ENCODE assay signal across 15 cellular contexts in genomic region chr14:68255697-68256178, GRCh38.
DNase-seq lines count a peak whose midpoint lies in the region; ATAC-seq, FAIRE-seq and TF ChIP-seq lines count a peak whose summit lies in the region.
"Had no signal": no experiment of that assay in that cellular context is flagged by ENCODE, and none has a peak within 500 bp of the region (broad histone marks: within the 10 kb centered on the region; RNA-seq: fewer than 3 reads in every experiment).

No MANE protein-coding gene starts in this region.

- FAIRE-seq in astrocyte (lab: Jason Lieb, UNC) (no peak), RCC 7860 (lab: Jason Lieb, UNC) (no peak)

- DNase-seq in activated naive CD8-positive, alpha-beta T cell treated with anti-CD3 and anti-CD28 coated beads, Interleukin-2, amount 50 U/mL, for 24 hours, result no peak
- DNase-seq in astrocyte (ENCODE audit: low read depth) (peak; percentile 91), kidney glomerular epithelial cell (lab: John Stamatoyannopoulos, UW) (peak; percentile 29), NCI-H2107 (lab: John Stamatoyannopoulos, UW) (no peak), anterior cingulate cortex (lab: John Stamatoyannopoulos, UW) (no peak), RCC 7860 (ENCODE audit: low spot score) (no peak)
- no peak for DNase-seq in activated CD4-positive, alpha-beta T cell treated with anti-CD3 and anti-CD28 coated beads for 4 hours
- DNase-seq: caudate nucleus, gastrocnemius medialis, left lung, NCI-H1436, T-helper 9 cell had no signal

- H4K20me1 ChIP-seq in astrocyte (ENCODE audit: insufficient read depth, low read length), result no peaks in the 10 kb centered on the region

- no peak for ATAC-seq in activated naive CD8-positive, alpha-beta T cell treated with anti-CD3 and anti-CD28 coated beads, Interleukin-2, amount 50 U/mL, for 24 hours
- ATAC-seq: gastrocnemius medialis, left lung had no signal

- H3K9ac ChIP-seq in astrocyte (ENCODE audit: low read length), result no peak overlapping the region

- H3K27ac Mint-ChIP-seq in activated naive CD8-positive, alpha-beta T cell, result peak overlapping the region; percentile 16
- H3K27ac Mint-ChIP-seq in activated naive CD8-positive, alpha-beta T cell treated with anti-CD3 and anti-CD28 coated beads, Interleukin-2, amount 50 U/mL, for 24 hours, result no peak overlapping the region
- no peak overlapping the region for H3K27ac Mint-ChIP-seq in astrocyte (ENCODE audit: unreplicated experiment)

- no peaks in the 10 kb centered on the region for H3K9me3 ChIP-seq in astrocyte (ENCODE audit: insufficient read depth, low read depth, low read length)
- H3K9me3 ChIP-seq: gastrocnemius medialis, left lung, tibial nerve had no signal

- no peak overlapping the region for H3K27ac ChIP-seq in astrocyte (ENCODE audit: low read depth, low read length)
- H3K27ac ChIP-seq: gastrocnemius medialis, HL-60, left lung, tibial nerve had no signal

- no peak for TF ChIP-seq CTCF in astrocyte (IDR thresholded peaks at IDR 0.05; ENCODE audit: insufficient read depth, low read depth, low read length)

- H3K27me3 ChIP-seq in astrocyte (ENCODE audit: insufficient read depth, low read length), result no peaks in the 10 kb centered on the region
- H3K27me3 ChIP-seq: gastrocnemius medialis, left lung, tibial nerve had no signal

- peaks cover 60% of the 10 kb centered on the region for H3K4me1 Mint-ChIP-seq in activated naive CD8-positive, alpha-beta T cell (ENCODE audit: low read depth)
- peaks cover 60% of the 10 kb centered on the region for H3K4me1 Mint-ChIP-seq in activated naive CD8-positive, alpha-beta T cell treated with anti-CD3 and anti-CD28 coated beads, Interleukin-2, amount 50 U/mL, for 24 hours
- H3K4me1 Mint-ChIP-seq in astrocyte (ENCODE audit: low read depth, unreplicated experiment), result peaks cover 29% of the 10 kb centered on the region

- peak overlapping the region; percentile 28 for H3K4me2 ChIP-seq in astrocyte (ENCODE audit: low read length)

- H3K27me3 Mint-ChIP-seq in activated naive CD8-positive, alpha-beta T cell, result no peaks in the 10 kb centered on the region
- H3K27me3 Mint-ChIP-seq in activated naive CD8-positive, alpha-beta T cell treated with anti-CD3 and anti-CD28 coated beads, Interleukin-2, amount 50 U/mL, for 24 hours, result no peaks in the 10 kb centered on the region
- no peaks in the 10 kb centered on the region for H3K27me3 Mint-ChIP-seq in astrocyte (ENCODE audit: low read depth, unreplicated experiment)

- H3K36me3 ChIP-seq in astrocyte (ENCODE audit: insufficient read depth, low read length), result no peaks in the 10 kb centered on the region
- H3K36me3 ChIP-seq: gastrocnemius medialis, left lung, tibial nerve had no signal

- H3K36me3 Mint-ChIP-seq in activated naive CD8-positive, alpha-beta T cell, result peaks cover 2% of the 10 kb centered on the region
- H3K36me3 Mint-ChIP-seq in activated naive CD8-positive, alpha-beta T cell treated with anti-CD3 and anti-CD28 coated beads, Interleukin-2, amount 50 U/mL, for 24 hours (ENCODE audit: low read depth), result peaks cover 4% of the 10 kb centered on the region
- H3K36me3 Mint-ChIP-seq in astrocyte (ENCODE audit: low read depth, unreplicated experiment), result no peaks in the 10 kb centered on the region

- H3K4me3 Mint-ChIP-seq in activated naive CD8-positive, alpha-beta T cell, result no peak overlapping the region
- no peak overlapping the region for H3K4me3 Mint-ChIP-seq in activated naive CD8-positive, alpha-beta T cell treated with anti-CD3 and anti-CD28 coated beads, Interleukin-2, amount 50 U/mL, for 24 hours
- no peak overlapping the region for H3K4me3 Mint-ChIP-seq in astrocyte (ENCODE audit: unreplicated experiment)

- H3K4me3 ChIP-seq in astrocyte (ENCODE audit: insufficient read depth, low read depth, low read length), result no peak overlapping the region
- H3K4me3 ChIP-seq: gastrocnemius medialis, left lung, tibial nerve had no signal

- peaks cover 15% of the 10 kb centered on the region for H3K4me1 ChIP-seq in astrocyte (ENCODE audit: insufficient read depth, low read length)

- no peak overlapping the region for H2AFZ ChIP-seq in astrocyte (ENCODE audit: low read depth, low read length)

- H3K79me2 ChIP-seq in astrocyte (ENCODE audit: insufficient read depth, low read length), result no peaks in the 10 kb centered on the region

- H3K9me3 Mint-ChIP-seq in activated naive CD8-positive, alpha-beta T cell (ENCODE audit: low read depth), result no peaks in the 10 kb centered on the region
- H3K9me3 Mint-ChIP-seq in activated naive CD8-positive, alpha-beta T cell treated with anti-CD3 and anti-CD28 coated beads, Interleukin-2, amount 50 U/mL, for 24 hours, result no peaks in the 10 kb centered on the region
- H3K9me3 Mint-ChIP-seq in astrocyte (ENCODE audit: unreplicated experiment), result no peaks in the 10 kb centered on the region

Comparison
In these comparisons a context has a peak if more than half of its experiments do, and no peak if none do; other contexts are left out.
1. DNase-seq: peak in astrocyte (single experiment) and kidney glomerular epithelial cell (single experiment); none in activated naive CD8-positive, alpha-beta T cell treated with anti-CD3 and anti-CD28 coated beads, Interleukin-2, amount 50 U/mL, for 24 hours (single experiment), NCI-H2107 (single experiment), anterior cingulate cortex (0 of 58), RCC 7860 (single experiment) and activated CD4-positive, alpha-beta T cell treated with anti-CD3 and anti-CD28 coated beads for 4 hours (0 of 2).